Comparison of ENCODE assay signal across 2 cellular contexts in the genomic region with DNA sequence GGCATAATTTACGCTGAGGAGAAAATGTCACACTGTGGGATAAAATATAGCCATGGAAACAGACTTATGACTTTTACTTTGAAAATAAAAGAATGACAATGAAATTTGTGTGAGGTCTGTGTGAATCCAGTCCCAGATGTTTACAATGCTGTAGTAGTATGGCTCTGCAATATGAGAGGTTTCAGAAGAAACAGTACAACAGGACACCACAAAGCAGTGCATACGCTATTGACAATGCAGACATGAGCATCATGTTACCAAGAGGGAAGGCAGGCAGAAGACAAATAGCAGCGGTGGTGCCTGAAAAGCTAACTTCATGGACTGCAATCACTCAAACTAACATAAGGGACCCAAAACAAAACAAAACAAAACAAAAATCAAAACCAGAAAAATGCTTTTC.
TF ChIP-seq lines count a peak whose summit lies in the region.

No MANE protein-coding gene starts in this region.

TF ChIP-seq in GM23338, 12 proteins besides CTCF, POLR2A, EP300 and RAD21:
- TF ChIP-seq, protein P1, sequence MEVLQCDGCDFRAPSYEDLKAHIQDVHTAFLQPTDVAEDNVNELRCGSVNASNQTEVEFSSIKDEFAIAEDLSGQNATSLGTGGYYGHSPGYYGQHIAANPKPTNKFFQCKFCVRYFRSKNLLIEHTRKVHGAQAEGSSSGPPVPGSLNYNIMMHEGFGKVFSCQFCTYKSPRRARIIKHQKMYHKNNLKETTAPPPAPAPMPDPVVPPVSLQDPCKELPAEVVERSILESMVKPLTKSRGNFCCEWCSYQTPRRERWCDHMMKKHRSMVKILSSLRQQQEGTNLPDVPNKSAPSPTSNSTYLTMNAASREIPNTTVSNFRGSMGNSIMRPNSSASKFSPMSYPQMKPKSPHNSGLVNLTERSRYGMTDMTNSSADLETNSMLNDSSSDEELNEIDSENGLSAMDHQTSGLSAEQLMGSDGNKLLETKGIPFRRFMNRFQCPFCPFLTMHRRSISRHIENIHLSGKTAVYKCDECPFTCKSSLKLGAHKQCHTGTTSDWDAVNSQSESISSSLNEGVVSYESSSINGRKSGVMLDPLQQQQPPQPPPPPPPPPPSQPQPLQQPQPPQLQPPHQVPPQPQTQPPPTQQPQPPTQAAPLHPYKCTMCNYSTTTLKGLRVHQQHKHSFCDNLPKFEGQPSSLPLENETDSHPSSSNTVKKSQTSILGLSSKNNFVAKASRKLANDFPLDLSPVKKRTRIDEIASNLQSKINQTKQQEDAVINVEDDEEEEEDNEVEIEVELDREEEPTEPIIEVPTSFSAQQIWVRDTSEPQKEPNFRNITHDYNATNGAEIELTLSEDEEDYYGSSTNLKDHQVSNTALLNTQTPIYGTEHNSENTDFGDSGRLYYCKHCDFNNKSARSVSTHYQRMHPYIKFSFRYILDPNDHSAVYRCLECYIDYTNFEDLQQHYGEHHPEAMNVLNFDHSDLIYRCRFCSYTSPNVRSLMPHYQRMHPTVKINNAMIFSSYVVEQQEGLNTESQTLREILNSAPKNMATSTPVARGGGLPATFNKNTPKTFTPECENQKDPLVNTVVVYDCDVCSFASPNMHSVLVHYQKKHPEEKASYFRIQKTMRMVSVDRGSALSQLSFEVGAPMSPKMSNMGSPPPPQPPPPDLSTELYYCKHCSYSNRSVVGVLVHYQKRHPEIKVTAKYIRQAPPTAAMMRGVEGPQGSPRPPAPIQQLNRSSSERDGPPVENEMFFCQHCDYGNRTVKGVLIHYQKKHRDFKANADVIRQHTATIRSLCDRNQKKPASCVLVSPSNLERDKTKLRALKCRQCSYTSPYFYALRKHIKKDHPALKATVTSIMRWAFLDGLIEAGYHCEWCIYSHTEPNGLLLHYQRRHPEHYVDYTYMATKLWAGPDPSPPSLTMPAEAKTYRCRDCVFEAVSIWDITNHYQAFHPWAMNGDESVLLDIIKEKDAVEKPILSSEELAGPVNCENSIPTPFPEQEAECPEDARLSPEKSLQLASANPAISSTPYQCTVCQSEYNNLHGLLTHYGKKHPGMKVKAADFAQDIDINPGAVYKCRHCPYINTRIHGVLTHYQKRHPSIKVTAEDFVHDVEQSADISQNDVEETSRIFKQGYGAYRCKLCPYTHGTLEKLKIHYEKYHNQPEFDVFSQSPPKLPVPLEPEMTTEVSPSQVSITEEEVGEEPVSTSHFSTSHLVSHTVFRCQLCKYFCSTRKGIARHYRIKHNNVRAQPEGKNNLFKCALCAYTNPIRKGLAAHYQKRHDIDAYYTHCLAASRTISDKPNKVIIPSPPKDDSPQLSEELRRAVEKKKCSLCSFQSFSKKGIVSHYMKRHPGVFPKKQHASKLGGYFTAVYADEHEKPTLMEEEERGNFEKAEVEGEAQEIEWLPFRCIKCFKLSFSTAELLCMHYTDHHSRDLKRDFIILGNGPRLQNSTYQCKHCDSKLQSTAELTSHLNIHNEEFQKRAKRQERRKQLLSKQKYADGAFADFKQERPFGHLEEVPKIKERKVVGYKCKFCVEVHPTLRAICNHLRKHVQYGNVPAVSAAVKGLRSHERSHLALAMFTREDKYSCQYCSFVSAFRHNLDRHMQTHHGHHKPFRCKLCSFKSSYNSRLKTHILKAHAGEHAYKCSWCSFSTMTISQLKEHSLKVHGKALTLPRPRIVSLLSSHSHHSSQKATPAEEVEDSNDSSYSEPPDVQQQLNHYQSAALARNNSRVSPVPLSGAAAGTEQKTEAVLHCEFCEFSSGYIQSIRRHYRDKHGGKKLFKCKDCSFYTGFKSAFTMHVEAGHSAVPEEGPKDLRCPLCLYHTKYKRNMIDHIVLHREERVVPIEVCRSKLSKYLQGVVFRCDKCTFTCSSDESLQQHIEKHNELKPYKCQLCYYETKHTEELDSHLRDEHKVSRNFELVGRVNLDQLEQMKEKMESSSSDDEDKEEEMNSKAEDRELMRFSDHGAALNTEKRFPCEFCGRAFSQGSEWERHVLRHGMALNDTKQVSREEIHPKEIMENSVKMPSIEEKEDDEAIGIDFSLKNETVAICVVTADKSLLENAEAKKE (CRISPR knock-in tag; IDR thresholded peaks at IDR 0.05) = no peak
- TF ChIP-seq, protein P2, sequence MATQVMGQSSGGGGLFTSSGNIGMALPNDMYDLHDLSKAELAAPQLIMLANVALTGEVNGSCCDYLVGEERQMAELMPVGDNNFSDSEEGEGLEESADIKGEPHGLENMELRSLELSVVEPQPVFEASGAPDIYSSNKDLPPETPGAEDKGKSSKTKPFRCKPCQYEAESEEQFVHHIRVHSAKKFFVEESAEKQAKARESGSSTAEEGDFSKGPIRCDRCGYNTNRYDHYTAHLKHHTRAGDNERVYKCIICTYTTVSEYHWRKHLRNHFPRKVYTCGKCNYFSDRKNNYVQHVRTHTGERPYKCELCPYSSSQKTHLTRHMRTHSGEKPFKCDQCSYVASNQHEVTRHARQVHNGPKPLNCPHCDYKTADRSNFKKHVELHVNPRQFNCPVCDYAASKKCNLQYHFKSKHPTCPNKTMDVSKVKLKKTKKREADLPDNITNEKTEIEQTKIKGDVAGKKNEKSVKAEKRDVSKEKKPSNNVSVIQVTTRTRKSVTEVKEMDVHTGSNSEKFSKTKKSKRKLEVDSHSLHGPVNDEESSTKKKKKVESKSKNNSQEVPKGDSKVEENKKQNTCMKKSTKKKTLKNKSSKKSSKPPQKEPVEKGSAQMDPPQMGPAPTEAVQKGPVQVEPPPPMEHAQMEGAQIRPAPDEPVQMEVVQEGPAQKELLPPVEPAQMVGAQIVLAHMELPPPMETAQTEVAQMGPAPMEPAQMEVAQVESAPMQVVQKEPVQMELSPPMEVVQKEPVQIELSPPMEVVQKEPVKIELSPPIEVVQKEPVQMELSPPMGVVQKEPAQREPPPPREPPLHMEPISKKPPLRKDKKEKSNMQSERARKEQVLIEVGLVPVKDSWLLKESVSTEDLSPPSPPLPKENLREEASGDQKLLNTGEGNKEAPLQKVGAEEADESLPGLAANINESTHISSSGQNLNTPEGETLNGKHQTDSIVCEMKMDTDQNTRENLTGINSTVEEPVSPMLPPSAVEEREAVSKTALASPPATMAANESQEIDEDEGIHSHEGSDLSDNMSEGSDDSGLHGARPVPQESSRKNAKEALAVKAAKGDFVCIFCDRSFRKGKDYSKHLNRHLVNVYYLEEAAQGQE (IDR thresholded peaks at IDR 0.05; ENCODE audit: unreplicated experiment) = no peak
- TF ChIP-seq, protein P3, sequence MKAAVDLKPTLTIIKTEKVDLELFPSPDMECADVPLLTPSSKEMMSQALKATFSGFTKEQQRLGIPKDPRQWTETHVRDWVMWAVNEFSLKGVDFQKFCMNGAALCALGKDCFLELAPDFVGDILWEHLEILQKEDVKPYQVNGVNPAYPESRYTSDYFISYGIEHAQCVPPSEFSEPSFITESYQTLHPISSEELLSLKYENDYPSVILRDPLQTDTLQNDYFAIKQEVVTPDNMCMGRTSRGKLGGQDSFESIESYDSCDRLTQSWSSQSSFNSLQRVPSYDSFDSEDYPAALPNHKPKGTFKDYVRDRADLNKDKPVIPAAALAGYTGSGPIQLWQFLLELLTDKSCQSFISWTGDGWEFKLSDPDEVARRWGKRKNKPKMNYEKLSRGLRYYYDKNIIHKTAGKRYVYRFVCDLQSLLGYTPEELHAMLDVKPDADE (IDR thresholded peaks at IDR 0.05) = no peak

TF ChIP-seq in WTC11, 78 proteins besides CTCF, POLR2A, EP300 and RAD21 (continued from another document):
- TF ChIP-seq, protein P4, sequence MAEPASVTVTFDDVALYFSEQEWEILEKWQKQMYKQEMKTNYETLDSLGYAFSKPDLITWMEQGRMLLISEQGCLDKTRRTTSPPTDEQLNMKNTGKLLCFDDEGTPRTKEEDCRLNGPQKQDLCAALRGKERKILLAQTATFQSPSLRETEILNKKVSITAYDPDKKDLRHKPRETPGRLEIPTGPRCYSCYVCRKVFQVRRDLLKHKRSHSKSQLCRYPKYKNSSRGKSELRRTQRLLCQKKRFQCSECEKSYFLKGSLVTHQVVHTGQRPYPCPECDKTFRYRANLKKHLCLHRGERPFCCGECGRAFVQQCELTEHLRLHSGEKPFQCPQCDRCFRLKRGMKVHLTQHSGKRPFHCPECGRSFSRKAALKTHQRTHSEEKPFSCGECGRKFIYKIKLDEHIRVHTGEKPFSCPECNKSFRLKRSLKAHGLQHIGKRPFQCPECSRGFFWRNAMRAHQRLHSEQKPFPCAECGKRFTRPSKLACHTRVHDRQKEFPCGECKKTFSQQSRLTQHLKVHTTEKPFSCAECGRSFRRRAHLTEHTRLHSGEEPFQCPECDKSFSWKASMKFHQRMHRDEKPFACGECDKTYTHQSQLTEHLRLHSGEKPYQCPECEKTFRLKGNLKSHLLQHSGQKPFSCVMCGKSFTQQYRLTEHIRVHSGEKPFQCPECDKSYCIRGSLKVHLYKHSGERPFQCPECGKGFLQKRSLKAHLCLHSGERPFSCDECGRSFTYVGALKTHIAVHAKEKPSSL (CRISPR knock-in tag; conservative IDR thresholded peaks at IDR 0.05) = no peak
